13 cellular contexts compared by ENCODE assay signal in the genomic region with DNA sequence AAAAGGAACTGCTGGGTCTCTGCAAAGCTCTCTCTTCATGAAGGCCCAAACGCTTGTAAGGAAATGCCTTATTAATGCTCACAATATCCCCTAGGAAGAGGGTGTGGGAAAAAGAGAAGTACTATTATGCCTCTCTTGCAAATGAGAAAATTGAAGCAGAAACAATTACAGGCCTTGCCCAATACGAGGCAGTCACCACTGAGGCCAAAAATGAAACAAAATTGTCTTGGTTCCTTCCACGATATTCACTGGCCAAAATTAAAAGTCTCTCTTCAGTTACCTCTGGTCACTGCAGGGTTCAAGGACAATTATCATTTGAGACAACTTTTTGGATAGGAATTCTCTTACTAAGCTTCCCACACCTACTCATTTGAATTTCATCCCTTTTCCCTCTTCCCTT. TPM values are rescaled to one million over a fixed set of nuclear protein-coding genes. Genes with fewer than 3 reads are reported as not detected.
DNase-seq lines count a peak whose midpoint lies in the region; ATAC-seq and TF ChIP-seq lines count a peak whose summit lies in the region.
"Had no signal": no experiment of that assay in that cellular context is flagged by ENCODE, and none has a peak within 500 bp of the region (broad histone marks: within the 10 kb centered on the region; RNA-seq: fewer than 3 reads in every experiment).

No MANE protein-coding gene starts in this region.

- no peak overlapping the region for H3K27ac ChIP-seq in mesenchymal stem cell (ENCODE audit: low read length, poor library complexity, severe bottlenecking)
- H3K27ac ChIP-seq in suprapubic skin, result peak overlapping the region; percentile 42
- H3K27ac ChIP-seq: cardiac muscle cell had no signal

- no peak overlapping the region for H3K4me2 ChIP-seq in mesenchymal stem cell (ENCODE audit: low read length, poor library complexity, severe bottlenecking)

- H3K36me3 Mint-ChIP-seq in MCF 10A (ENCODE audit: insufficient read depth, unreplicated experiment), result peaks cover 13% of the 10 kb centered on the region

- peak overlapping the region in 1 of 2 experiments; percentile 95 for H3K4me3 ChIP-seq in mesenchymal stem cell (ENCODE audit: insufficient read depth in 1 of 2, low read depth in 1 of 2, low read length in 2 of 2)
- peak overlapping the region; percentile 81 for H3K4me3 ChIP-seq in suprapubic skin
- H3K4me3 ChIP-seq: cardiac muscle cell had no signal

- H3K4me3 Mint-ChIP-seq in MCF 10A (ENCODE audit: unreplicated experiment), result peak overlapping the region; percentile 74
- H3K4me3 Mint-ChIP-seq: T-helper 17 cell had no signal

- no peaks in the 10 kb centered on the region for H3K9me3 Mint-ChIP-seq in MCF 10A (ENCODE audit: unreplicated experiment)

- peaks cover 14% of the 10 kb centered on the region for H3K4me1 ChIP-seq in mesenchymal stem cell (ENCODE audit: control insufficient read depth, insufficient read depth, low read depth, low read length)
- H3K4me1 ChIP-seq in suprapubic skin, result peaks cover 89% of the 10 kb centered on the region

- CTCF ChIA-PET in MCF 10A (lab: Yijun Ruan, JAX), result interaction anchor here (0.8 to 2.1 kb wide), 6 partner anchors 11 to 97 kb away, joined by 3 to 10 read pairs (median 3); no protein-coding TSS in a partner anchor

- no peak overlapping the region for H3K18ac ChIP-seq in mesenchymal stem cell (ENCODE audit: low read depth in 1 of 2, low read length in 2 of 2)

- no peak for TF ChIP-seq CTCF in MCF 10A (IDR thresholded peaks at IDR 0.05; ENCODE audit: unreplicated experiment)
- TF ChIP-seq CTCF in suprapubic skin (IDR thresholded peaks at IDR 0.05), result no peak

- H3K4me1 Mint-ChIP-seq in MCF 10A (ENCODE audit: insufficient read depth, unreplicated experiment), result peaks cover 45% of the 10 kb centered on the region

- peak overlapping the region; percentile 6 for H2BK120ac ChIP-seq in mesenchymal stem cell (ENCODE audit: low read depth, low read length)

- no peak overlapping the region for H3K23ac ChIP-seq in mesenchymal stem cell (ENCODE audit: low read length in 2 of 2)

- intact Hi-C loops in MCF 10A (cut with micrococcal nuclease), result loop anchor here (5.0 kb wide), 1 partner anchor 97 kb away; a partner anchor contains a TSS

- H2AFZ ChIP-seq in mesenchymal stem cell (ENCODE audit: low read depth, low read length), result no peak overlapping the region

- H2BK15ac ChIP-seq in mesenchymal stem cell (ENCODE audit: low read depth, poor library complexity, severe bottlenecking), result no peak overlapping the region

- POLR2A ChIA-PET in MCF 10A (lab: Yijun Ruan, JAX), result interaction anchor here (0.8 to 10.1 kb wide), 8 partner anchors 10 to 178 kb away, joined by 3 to 90 read pairs (median 6); a partner anchor contains a TSS

- no peak for TF ChIP-seq EP300 in suprapubic skin (IDR thresholded peaks at IDR 0.05)

- no peak for ATAC-seq in GM19397 (IDR thresholded peaks at IDR 0.05; ENCODE audit: unreplicated experiment)
- ATAC-seq: stimulated activated naive CD8-positive, alpha-beta T cell treated with anti-CD3 and anti-CD28 coated beads, Interleukin-15, Interleukin-2, amounts not matched to agents 100 U/mL and 50 U/mL, for 24 hours; T-helper 17 cell had no signal

- H2BK5ac ChIP-seq in mesenchymal stem cell (ENCODE audit: low read depth, low read length, poor library complexity, severe bottlenecking), result no peak overlapping the region

- no peaks in the 10 kb centered on the region for H3K27me3 ChIP-seq in mesenchymal stem cell (ENCODE audit: control insufficient read depth in 1 of 2, insufficient read depth in 1 of 2, low read length in 2 of 2)
- no peaks in the 10 kb centered on the region for H3K27me3 ChIP-seq in suprapubic skin
- H3K27me3 ChIP-seq: cardiac muscle cell had no signal

- H3K9ac ChIP-seq in mesenchymal stem cell (ENCODE audit: low read length), result peak overlapping the region; percentile 97

- no peak for TF ChIP-seq POLR2A in suprapubic skin (IDR thresholded peaks at IDR 0.05)

- no peak overlapping the region for H4K8ac ChIP-seq in mesenchymal stem cell (ENCODE audit: low read length)

- peaks cover 17% of the 10 kb centered on the region for H3K79me1 ChIP-seq in mesenchymal stem cell (replicated peaks; ENCODE audit: low read length, poor library complexity, severe bottlenecking)

- no peak overlapping the region for H3K4ac ChIP-seq in mesenchymal stem cell (ENCODE audit: low read depth in 1 of 2, low read length in 2 of 2)

- no peaks in the 10 kb centered on the region for H3K27me3 Mint-ChIP-seq in MCF 10A (ENCODE audit: insufficient read depth, unreplicated experiment)
- H3K27me3 Mint-ChIP-seq: T-helper 17 cell had no signal

- no peak overlapping the region for H4K91ac ChIP-seq in mesenchymal stem cell (ENCODE audit: low read length)

- no peak overlapping the region for H2AK5ac ChIP-seq in mesenchymal stem cell (ENCODE audit: low read length, severe bottlenecking)

- H3K9me3 ChIP-seq in mesenchymal stem cell (ENCODE audit: control insufficient read depth, low read length), result no peaks in the 10 kb centered on the region
- no peaks in the 10 kb centered on the region for H3K9me3 ChIP-seq in suprapubic skin

- BruUV-seq in MCF 10A (replicated peaks; lab: Mats Ljungman, UMichigan), result no TSS peak

- peak overlapping the region; percentile 78 for H3K27ac Mint-ChIP-seq in MCF 10A (ENCODE audit: low read depth, unreplicated experiment)
- H3K27ac Mint-ChIP-seq: T-helper 17 cell had no signal

- H3K14ac ChIP-seq in mesenchymal stem cell (ENCODE audit: low read length in 2 of 2), result no peak overlapping the region

- no peak overlapping the region for H2BK12ac ChIP-seq in mesenchymal stem cell (ENCODE audit: low read length in 2 of 2)

- DNase-seq in MV-4-11 (lab: John Stamatoyannopoulos, UW) (peak; percentile 61), MCF 10A (ENCODE audit: unreplicated experiment) (no peak), mesenchymal stem cell (no peak), suprapubic skin (ENCODE audit: low spot score in 2 of 2) (no peak), hippocampal formation (lab: John Stamatoyannopoulos, UW) (no peak), epidermal melanocyte (ENCODE audit: insufficient read length, low spot score) (no peak)
- DNase-seq in activated T-cell treated with anti-CD3 and anti-CD28 coated beads, Interleukin-2, amount 50 U/mL, for 1 hour, result no peak
- DNase-seq: activated CD8-positive, alpha-beta memory T cell treated with anti-CD3 and anti-CD28 coated beads, Interleukin-2, amount 50 U/mL, for 4 hours; NCI-H524; stimulated activated naive CD8-positive, alpha-beta T cell treated with anti-CD3 and anti-CD28 coated beads, Interleukin-15, Interleukin-2, amounts not matched to agents 100 U/mL and 50 U/mL, for 24 hours; T-helper 17 cell had no signal

- WGBS in mesenchymal stem cell, result 92% methylated on average over 3 of the region's 3 CpGs
- WGBS in suprapubic skin, result 13% methylated on average over 3 of the region's 3 CpGs

- H3K36me3 ChIP-seq in mesenchymal stem cell (ENCODE audit: control insufficient read depth in 1 of 2, insufficient read depth in 2 of 2, low read depth in 1 of 2, low read length in 2 of 2), result peaks cover 4% of the 10 kb centered on the region in 2 experiments
- no peaks in the 10 kb centered on the region for H3K36me3 ChIP-seq in suprapubic skin
- H3K36me3 ChIP-seq: cardiac muscle cell had no signal

RNA-seq across cellular contexts. Expression of a gene that starts 3.1 kb away (rescaled TPM):
- total RNA-seq in MCF 10A (2022) (67.2 and 71.4 TPM in 2 replicates), suprapubic skin (100 to 1,000 TPM in 2 of 4 donors, 10 to 100 TPM in 2; 87.6 to 107 (median 95.8) TPM)
- polyA plus RNA-seq in mesenchymal stem cell (2013, experiment 1 of 2), result 254 TPM
- 261 TPM for polyA plus RNA-seq in mesenchymal stem cell (2013, experiment 2 of 2)

RNA-seq across cellular contexts. Expression of a gene that starts 41.0 kb away (rescaled TPM):
- 1.0 TPM in 2 replicates for total RNA-seq in MCF 10A (2022)
- 0.03 TPM for polyA plus RNA-seq in mesenchymal stem cell (2013, experiment 1 of 2)
- 0.27 TPM for polyA plus RNA-seq in mesenchymal stem cell (2013, experiment 2 of 2)
- 1 to 10 TPM in 2 of 4 donors, under 1 TPM in 2; 0.30 to 5.3 (median 0.98) TPM for total RNA-seq in suprapubic skin
